Comparison of ENCODE assay signal across 14 cellular contexts in the genomic region with DNA sequence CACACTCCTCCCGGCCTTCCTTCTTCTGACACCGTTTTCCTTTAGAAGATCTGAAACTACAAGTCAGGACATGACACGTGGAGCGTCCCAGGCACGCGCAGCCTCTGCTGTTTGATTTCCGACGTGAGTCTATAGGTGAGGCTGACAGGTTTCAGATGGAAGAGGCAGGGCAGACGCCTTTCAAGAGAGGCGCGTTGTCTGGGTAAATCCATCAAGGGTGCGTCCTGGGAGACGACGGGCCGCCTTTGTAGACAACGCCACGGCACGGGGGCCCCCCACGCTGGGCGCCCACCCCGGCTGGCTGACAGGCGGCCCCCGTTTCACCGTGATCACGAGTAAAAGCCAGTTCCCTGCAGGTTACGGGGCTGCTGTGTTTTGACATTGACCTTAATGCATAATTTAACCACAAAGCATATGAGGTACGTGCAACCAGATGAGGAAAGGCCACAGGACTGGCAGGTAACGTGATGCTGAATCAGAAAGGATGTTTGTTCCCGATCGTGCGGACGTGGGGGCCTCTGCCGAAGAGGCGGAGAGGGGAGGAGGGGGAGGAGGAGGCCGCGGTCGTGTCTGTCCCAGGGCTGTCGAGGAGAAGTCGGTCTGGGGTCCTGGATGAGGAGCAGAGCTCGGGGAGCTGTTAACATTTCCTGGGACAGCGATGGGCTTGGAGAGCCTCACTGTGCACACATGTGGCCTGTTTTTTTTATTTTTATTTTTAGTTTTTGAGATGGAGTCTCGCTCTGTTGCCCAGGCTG. TPM values are rescaled to one million over a fixed set of nuclear protein-coding genes. Genes with fewer than 3 reads are reported as not detected.
DNase-seq lines count a peak whose midpoint lies in the region; ATAC-seq and TF ChIP-seq lines count a peak whose summit lies in the region.
"Had no signal": no experiment of that assay in that cellular context is flagged by ENCODE, and none has a peak within 500 bp of the region (broad histone marks: within the 10 kb centered on the region; RNA-seq: fewer than 3 reads in every experiment).

No MANE protein-coding gene starts in this region.

- no peak overlapping the region for H4K5ac ChIP-seq in IMR-90 (ENCODE audit: low read depth, low read length)

- H3K36me3 Mint-ChIP-seq in activated CD8-positive, alpha-beta T cell treated with anti-CD3 and anti-CD28 coated beads for 36 hours (ENCODE audit: low read depth): no peaks in the 10 kb centered on the region
- no peaks in the 10 kb centered on the region for H3K36me3 Mint-ChIP-seq in activated CD8-positive, alpha-beta T cell treated with anti-CD3 and anti-CD28 coated beads, Interleukin-2, amount 10 ng/mL, durations not matched to agents 7 days and 5 days (ENCODE audit: low read depth)
- no peaks in the 10 kb centered on the region for H3K36me3 Mint-ChIP-seq in stimulated activated effector memory CD8-positive, alpha-beta T cell treated with anti-CD3 and anti-CD28 coated beads, Interleukin-12 subunit alpha, Interleukin-12 subunit beta, amount 100 ng/mL, for 72 hours

- DNase-seq in activated CD8-positive, alpha-beta T cell treated with anti-CD3 and anti-CD28 coated beads for 36 hours: peak; percentile 28
- DNase-seq in activated CD8-positive, alpha-beta T cell treated with anti-CD3 and anti-CD28 coated beads, Interleukin-2, amount 10 ng/mL, durations not matched to agents 7 days and 5 days: no peak
- no peak for DNase-seq in IMR-90
- peak; percentile 9 for DNase-seq in epidermal melanocyte (ENCODE audit: insufficient read length, low spot score)
- DNase-seq in stimulated activated effector memory CD8-positive, alpha-beta T cell treated with anti-CD3 and anti-CD28 coated beads, Interleukin-12 subunit alpha, Interleukin-12 subunit beta, amount 100 ng/mL, for 72 hours (ENCODE audit: low spot score in 2 of 2): no peak
- no peak for DNase-seq in caudate nucleus (lab: John Stamatoyannopoulos, UW)
- no peak for DNase-seq in coronary artery (ENCODE audit: low spot score)
- DNase-seq in ureter (ENCODE audit: low spot score): no peak
- DNase-seq: amygdala, hippocampal formation, NCI-H1417 treated with DMSO at 0.1 percent for 48 hours, NCI-H446 had no signal

- H3K4me1 ChIP-seq in IMR-90 (ENCODE audit: control insufficient read depth, insufficient read depth, low read length): no peaks in the 10 kb centered on the region

- dilution Hi-C loops in IMR-90 (cut with HindIII; ENCODE audit: low sequenced_read_pairs, unreplicated experiment): no loop called here

- TF ChIP-seq CTCF in activated CD8-positive, alpha-beta T cell treated with anti-CD3 and anti-CD28 coated beads for 36 hours (IDR thresholded peaks at IDR 0.05): no peak
- TF ChIP-seq CTCF in IMR-90 (conservative IDR thresholded peaks at IDR 0.05; ENCODE audit: low read depth, low read length) (no peak), coronary artery (IDR thresholded peaks at IDR 0.05) (no peak)

- no peak overlapping the region for H2BK20ac ChIP-seq in IMR-90 (ENCODE audit: low read depth, low read length)

- no peak overlapping the region for H3K23ac ChIP-seq in IMR-90 (ENCODE audit: low read depth, low read length)

- H2AFZ ChIP-seq in IMR-90 (replicated peaks; ENCODE audit: low read length, poor library complexity): peak overlapping the region; percentile 80

- POLR2A ChIA-PET in activated CD8-positive, alpha-beta T cell treated with anti-CD3 and anti-CD28 coated beads for 36 hours (lab: Charles Lee): no interaction called here
- POLR2A ChIA-PET in activated CD8-positive, alpha-beta T cell treated with anti-CD3 and anti-CD28 coated beads, Interleukin-2, amount 10 ng/mL, durations not matched to agents 7 days and 5 days (lab: Charles Lee): no interaction called here
- POLR2A ChIA-PET in IMR-90 (lab: Charles Lee; ENCODE audit: unreplicated experiment): no interaction called here

- no peak overlapping the region for H3K4me3 Mint-ChIP-seq in activated CD8-positive, alpha-beta T cell treated with anti-CD3 and anti-CD28 coated beads for 36 hours
- no peak overlapping the region for H3K4me3 Mint-ChIP-seq in activated CD8-positive, alpha-beta T cell treated with anti-CD3 and anti-CD28 coated beads, Interleukin-2, amount 10 ng/mL, durations not matched to agents 7 days and 5 days
- H3K4me3 Mint-ChIP-seq in stimulated activated effector memory CD8-positive, alpha-beta T cell treated with anti-CD3 and anti-CD28 coated beads, Interleukin-12 subunit alpha, Interleukin-12 subunit beta, amount 100 ng/mL, for 72 hours: no peak overlapping the region

- no peak overlapping the region for H3K14ac ChIP-seq in IMR-90 (replicated peaks; ENCODE audit: low read depth, low read length)

- no peaks in the 10 kb centered on the region for H3K9me1 ChIP-seq in IMR-90 (ENCODE audit: insufficient read depth, low read length)

- 0 out of 4 replicates have a peak overlapping the region, but pooled peaks of 1 of the 2 experiments have one; percentile 33 for H4K8ac ChIP-seq in IMR-90 (ENCODE audit: low read depth in 2 of 2, low read length in 2 of 2)

- intact Hi-C loops in activated CD8-positive, alpha-beta T cell treated with anti-CD3 and anti-CD28 coated beads for 36 hours (cut with micrococcal nuclease): no loop called here
- intact Hi-C loops in IMR-90 (cut with micrococcal nuclease): no loop called here

- H3K56ac ChIP-seq in IMR-90 (ENCODE audit: extremely low read depth, insufficient read depth, low read length): no peak overlapping the region

- no peaks in the 10 kb centered on the region for H3K36me3 ChIP-seq in IMR-90 (ENCODE audit: control insufficient read depth, insufficient read depth, low read length)

- H3K27ac ChIP-seq in IMR-90 (ENCODE audit: insufficient read depth, low read length) (no peak overlapping the region), caudate nucleus (ENCODE audit: low read depth, low read length) (no peak overlapping the region), coronary artery (no peak overlapping the region)
- H3K27ac ChIP-seq: KMS-11, SK-N-MC had no signal

- TF ChIP-seq POLR2A in IMR-90 (IDR thresholded peaks at IDR 0.05; ENCODE audit: low read depth, low read length): no peak

- H3K79me1 ChIP-seq in IMR-90 (ENCODE audit: low read depth in 1 of 2, low read length in 2 of 2): no peaks in the 10 kb centered on the region

- H3K4me1 Mint-ChIP-seq in activated CD8-positive, alpha-beta T cell treated with anti-CD3 and anti-CD28 coated beads for 36 hours (ENCODE audit: low read depth): no peaks in the 10 kb centered on the region
- H3K4me1 Mint-ChIP-seq in activated CD8-positive, alpha-beta T cell treated with anti-CD3 and anti-CD28 coated beads, Interleukin-2, amount 10 ng/mL, durations not matched to agents 7 days and 5 days (ENCODE audit: low read depth): no peaks in the 10 kb centered on the region
- peaks cover 22% of the 10 kb centered on the region for H3K4me1 Mint-ChIP-seq in stimulated activated effector memory CD8-positive, alpha-beta T cell treated with anti-CD3 and anti-CD28 coated beads, Interleukin-12 subunit alpha, Interleukin-12 subunit beta, amount 100 ng/mL, for 72 hours

- no peak overlapping the region for H2BK120ac ChIP-seq in IMR-90 (ENCODE audit: low read depth, low read length)

- H4K91ac ChIP-seq in IMR-90 (ENCODE audit: insufficient read depth, low read depth, low read length): no peak overlapping the region

- H3K27me3 ChIP-seq in IMR-90 (ENCODE audit: control insufficient read depth, insufficient read depth, low read length): peaks cover 4% of the 10 kb centered on the region

- H4K20me1 ChIP-seq in IMR-90 (ENCODE audit: insufficient read depth, low read length): no peaks in the 10 kb centered on the region

- CTCF ChIA-PET in activated CD8-positive, alpha-beta T cell treated with anti-CD3 and anti-CD28 coated beads for 36 hours (lab: Charles Lee): no interaction called here
- CTCF ChIA-PET in activated CD8-positive, alpha-beta T cell treated with anti-CD3 and anti-CD28 coated beads, Interleukin-2, amount 10 ng/mL, durations not matched to agents 7 days and 5 days (lab: Charles Lee): no interaction called here
- CTCF ChIA-PET in IMR-90 (lab: Yijun Ruan, JAX): no interaction called here

- in situ Hi-C loops in IMR-90 (cut with MboI; ENCODE audit: low sequenced_read_pairs): no loop called here

- peak; percentile 65 for ATAC-seq in activated CD8-positive, alpha-beta T cell treated with anti-CD3 and anti-CD28 coated beads for 36 hours
- ATAC-seq in activated CD8-positive, alpha-beta T cell treated with anti-CD3 and anti-CD28 coated beads, Interleukin-2, amount 10 ng/mL, durations not matched to agents 7 days and 5 days: no peak
- ATAC-seq in IMR-90 (ENCODE audit: low read depth): peak; percentile 21; the same call in 1 of the 2 replicates
- ATAC-seq in stimulated activated effector memory CD8-positive, alpha-beta T cell treated with anti-CD3 and anti-CD28 coated beads, Interleukin-12 subunit alpha, Interleukin-12 subunit beta, amount 100 ng/mL, for 72 hours: peak; percentile 51

- H3K9me3 Mint-ChIP-seq in activated CD8-positive, alpha-beta T cell treated with anti-CD3 and anti-CD28 coated beads for 36 hours: peaks cover 6% of the 10 kb centered on the region
- no peaks in the 10 kb centered on the region for H3K9me3 Mint-ChIP-seq in activated CD8-positive, alpha-beta T cell treated with anti-CD3 and anti-CD28 coated beads, Interleukin-2, amount 10 ng/mL, durations not matched to agents 7 days and 5 days (ENCODE audit: insufficient read depth)
- H3K9me3 Mint-ChIP-seq in stimulated activated effector memory CD8-positive, alpha-beta T cell treated with anti-CD3 and anti-CD28 coated beads, Interleukin-12 subunit alpha, Interleukin-12 subunit beta, amount 100 ng/mL, for 72 hours: peaks cover 12% of the 10 kb centered on the region

- peaks cover 8% of the 10 kb centered on the region; the same call in 1 of the 2 replicates for H3K9me3 ChIP-seq in IMR-90 (ENCODE audit: control insufficient read depth, insufficient read depth, low read length)

- H3K18ac ChIP-seq in IMR-90 (ENCODE audit: low read depth, low read length): no peak overlapping the region

- no peak overlapping the region for H2AK5ac ChIP-seq in IMR-90 (ENCODE audit: low read depth, low read length)

- H2BK15ac ChIP-seq in IMR-90 (ENCODE audit: low read depth, low read length): no peak overlapping the region

- no TSS peak for BruUV-seq in IMR-90 (replicated peaks; lab: Mats Ljungman, UMichigan)

- H3K4me3 ChIP-seq in IMR-90 (ENCODE audit: insufficient read depth, low read depth, low read length) (no peak overlapping the region; the same call in 1 of the 2 replicates), coronary artery (no peak overlapping the region)
- H3K4me3 ChIP-seq: SK-N-MC had no signal

- no peak for TF ChIP-seq RAD21 in IMR-90 (IDR thresholded peaks at IDR 0.05; ENCODE audit: low read length)

- 3% methylated on average over 17 of the region's 42 CpGs; no CpG with 5 or more reads in 1 of the 2 experiments for WGBS in IMR-90 (ENCODE audit: extremely low coverage in 2 of 2, insufficient read length in 1 of 2), 2 experiments

- H3K27me3 Mint-ChIP-seq in activated CD8-positive, alpha-beta T cell treated with anti-CD3 and anti-CD28 coated beads for 36 hours: no peaks in the 10 kb centered on the region
- no peaks in the 10 kb centered on the region for H3K27me3 Mint-ChIP-seq in activated CD8-positive, alpha-beta T cell treated with anti-CD3 and anti-CD28 coated beads, Interleukin-2, amount 10 ng/mL, durations not matched to agents 7 days and 5 days (ENCODE audit: low read depth)

- H3K27ac Mint-ChIP-seq in activated CD8-positive, alpha-beta T cell treated with anti-CD3 and anti-CD28 coated beads for 36 hours: no peak overlapping the region
- no peak overlapping the region for H3K27ac Mint-ChIP-seq in activated CD8-positive, alpha-beta T cell treated with anti-CD3 and anti-CD28 coated beads, Interleukin-2, amount 10 ng/mL, durations not matched to agents 7 days and 5 days
- peak overlapping the region; percentile 12 for H3K27ac Mint-ChIP-seq in stimulated activated effector memory CD8-positive, alpha-beta T cell treated with anti-CD3 and anti-CD28 coated beads, Interleukin-12 subunit alpha, Interleukin-12 subunit beta, amount 100 ng/mL, for 72 hours

- H3K4ac ChIP-seq in IMR-90 (ENCODE audit: low read depth, low read length): no peak overlapping the region

- H2BK5ac ChIP-seq in IMR-90 (ENCODE audit: low read depth, low read length, poor library complexity, severe bottlenecking): no peak overlapping the region

- peak overlapping the region; percentile 56 for H3K4me2 ChIP-seq in IMR-90 (ENCODE audit: low read depth, low read length)
- H3K4me2 ChIP-seq: KMS-11 had no signal

- no peak overlapping the region for H2AK9ac ChIP-seq in IMR-90 (replicated peaks; ENCODE audit: low read depth, low read length, poor library complexity)

- no peak overlapping the region for H3K9ac ChIP-seq in IMR-90 (ENCODE audit: low read depth, low read length)
- H3K9ac ChIP-seq: KMS-11 had no signal

RNA-seq across cellular contexts. Expression of a gene that starts 51.1 kb away (rescaled TPM):
- 10 to 100 TPM; 44.9 to 45.7 TPM for total RNA-seq in activated CD8-positive, alpha-beta T cell treated with anti-CD3 and anti-CD28 coated beads for 36 hours
- total RNA-seq in activated CD8-positive, alpha-beta T cell treated with anti-CD3 and anti-CD28 coated beads, Interleukin-2, amount 10 ng/mL, durations not matched to agents 7 days and 5 days: 10 to 100 TPM; 41.8 to 44.6 TPM
- total RNA-seq in IMR-90 (2012; rRNA removed) (11.1 and 13.3 TPM in 2 replicates), ureter (18.7 TPM)
- polyA plus RNA-seq in IMR-90 (2012; rRNA removed): 13.2 and 13.7 TPM in 2 replicates
- 9.1 and 13.3 TPM in 2 replicates for polyA plus RNA-seq in IMR-90 (2012; cell fraction: cytosol; rRNA removed)
- polyA plus RNA-seq in IMR-90 (2012; cell fraction: nucleus; rRNA removed; ENCODE audit: low replicate concordance): 52.7 and 142 TPM in 2 replicates

Comparison
In these comparisons a context has a peak if more than half of its experiments do, and no peak if none do; other contexts are left out.
1. DNase-seq: peak in activated CD8-positive, alpha-beta T cell treated with anti-CD3 and anti-CD28 coated beads for 36 hours (single experiment) and epidermal melanocyte (single experiment); none in activated CD8-positive, alpha-beta T cell treated with anti-CD3 and anti-CD28 coated beads, Interleukin-2, amount 10 ng/mL, durations not matched to agents 7 days and 5 days (single experiment), IMR-90 (single experiment), stimulated activated effector memory CD8-positive, alpha-beta T cell treated with anti-CD3 and anti-CD28 coated beads, Interleukin-12 subunit alpha, Interleukin-12 subunit beta, amount 100 ng/mL, for 72 hours (0 of 2), caudate nucleus (0 of 61), coronary artery (single experiment) and ureter (single experiment).